ENCODE assay signal across 2 cellular contexts in genomic region chr19:19492026-19492610, GRCh38.
TF ChIP-seq lines count a peak whose summit lies in the region.

No MANE protein-coding gene starts in this region.

TF ChIP-seq in WTC11, 78 proteins besides CTCF, POLR2A, EP300 and RAD21:
- TF ChIP-seq MLX (CRISPR knock-in tag; IDR thresholded peaks at IDR 0.05), result no peak
- TF ChIP-seq ELF4 (CRISPR knock-in tag; IDR thresholded peaks at IDR 0.05; ENCODE audit: low read depth), result no peak
- TF ChIP-seq ZMAT4 (CRISPR knock-in tag; IDR thresholded peaks at IDR 0.05), result no peak
- no peak for TF ChIP-seq TP53 (CRISPR knock-in tag; IDR thresholded peaks at IDR 0.05)

TF ChIP-seq in HepG2, 621 proteins besides CTCF, POLR2A, EP300 and RAD21:
- TF ChIP-seq ZNF687 (CRISPR knock-in tag; IDR thresholded peaks at IDR 0.05) (0 out of 2 replicates have a peak, but pooled peaks have one; percentile 10), AGO2 (optimal IDR thresholded peaks at IDR 0.05; ENCODE audit: low read depth, low read length) (peak; percentile 38), KMT2A (CRISPR knock-in tag; IDR thresholded peaks at IDR 0.05) (no peak)
